In the genomic region with DNA sequence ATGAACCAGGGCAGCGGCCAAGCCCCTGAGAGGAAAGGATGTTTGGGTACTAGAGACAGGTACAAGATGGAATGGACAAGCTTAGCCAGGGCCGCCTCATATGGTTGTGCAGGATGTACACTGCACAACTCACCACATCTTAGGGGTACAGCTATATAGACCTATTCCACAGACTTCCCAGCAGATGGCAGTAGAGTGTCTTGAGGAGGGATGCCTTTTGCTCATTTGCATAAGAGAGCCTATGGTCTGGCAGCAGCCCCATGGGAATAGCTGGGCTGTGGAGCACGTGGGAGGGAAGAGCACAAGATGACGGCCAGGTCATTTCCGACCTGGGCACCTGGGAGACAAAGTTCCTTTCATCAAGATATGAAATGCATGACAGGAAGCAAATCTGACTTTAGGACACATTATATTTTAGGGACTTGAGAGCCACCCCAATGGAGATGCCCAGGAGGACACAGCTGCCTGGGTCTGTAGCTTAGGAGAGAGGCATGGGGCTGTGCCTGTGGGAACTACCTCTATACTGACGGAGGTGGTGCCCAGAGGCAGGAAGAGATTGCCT, we compare ENCODE assay signal across 9 cellular contexts.
DNase-seq lines count a peak whose midpoint lies in the region; ATAC-seq, FAIRE-seq and TF ChIP-seq lines count a peak whose summit lies in the region.
"Had no signal": no experiment of that assay in that cellular context is flagged by ENCODE, and none has a peak within 500 bp of the region (broad histone marks: within the 10 kb centered on the region; RNA-seq: fewer than 3 reads in every experiment).

No MANE protein-coding gene starts in this region.

- peak; percentile 74 for ATAC-seq in left lobe of liver
- ATAC-seq: naive thymus-derived CD8-positive, alpha-beta T cell had no signal

- TF ChIP-seq CTCF in GM10266 (IDR thresholded peaks at IDR 0.05; ENCODE audit: control insufficient read depth, insufficient read depth, low read depth, missing control alignments) (peak; percentile 62), cardiac fibroblast (IDR thresholded peaks at IDR 0.05; ENCODE audit: low read depth, low read length) (peak; percentile 84)

- no peaks in the 10 kb centered on the region for H3K4me1 ChIP-seq in HAP-1

- no peak overlapping the region for H3K4me3 ChIP-seq in HAP-1
- no peak overlapping the region for H3K4me3 ChIP-seq in cardiac fibroblast (replicated peaks in 1 of 2; ENCODE audit: low read depth in 2 of 2, low read length in 2 of 2)

- H3K9me3 ChIP-seq in HAP-1: no peaks in the 10 kb centered on the region

- FAIRE-seq in urothelium cell line (lab: Jason Lieb, UNC): no peak

- H3K36me3 ChIP-seq in HAP-1 (replicated peaks): no peaks in the 10 kb centered on the region

- peaks cover 3% of the 10 kb centered on the region; the same call in 1 of the 2 replicates for H3K27me3 ChIP-seq in HAP-1 (ENCODE audit: low read depth)

- in situ Hi-C loops in ACHN (cut with HindIII; ENCODE audit: low pct_ligation_motif_present, low pct_unique_long_range_greater_than_20kb, low sequenced_read_pairs): no loop called here
- in situ Hi-C loops in HAP-1 (cut with MboI; ENCODE audit: low sequenced_read_pairs): loop anchor here (25.0 kb wide), 2 partner anchors 662 to 1437 kb away; no protein-coding TSS in a partner anchor
- in situ Hi-C loops in KBM-7 (cut with MboI; ENCODE audit: low pct_unique_long_range_greater_than_20kb, low sequenced_read_pairs): no loop called here

- DNase-seq in ACHN (peak; percentile 60), GM10266 (ENCODE audit: extremely low spot score) (peak; percentile 74), HAP-1 (ENCODE audit: low spot score in 2 of 2) (peak; percentile 72 to 81), KBM-7 (peak; percentile 56), NOMO-1 treated with DMSO at 0.1 percent for 48 hours (lab: John Stamatoyannopoulos, UW; ENCODE audit: unreplicated experiment) (peak; percentile 56), cardiac fibroblast (ENCODE audit: low read depth in 2 of 2) (peak; percentile 86 to 92), left lobe of liver (ENCODE audit: low spot score) (no peak), urothelium cell line (ENCODE audit: low spot score) (peak; percentile 58)
